Comparison of ENCODE assay signal across 7 cellular contexts in genomic region chr13:90868321-90868920, GRCh38.
DNase-seq lines count a peak whose midpoint lies in the region; ATAC-seq, FAIRE-seq and TF ChIP-seq lines count a peak whose summit lies in the region.

No MANE protein-coding gene starts in this region.

- ATAC-seq in HG02588 (IDR thresholded peaks at IDR 0.05; ENCODE audit: unreplicated experiment) (no peak), GM18873 (IDR thresholded peaks at IDR 0.05; ENCODE audit: low FRiP score, unreplicated experiment) (no peak)

- H3K4me3 Mint-ChIP-seq in osteocyte (ENCODE audit: unreplicated experiment): no peak overlapping the region

- FAIRE-seq in H54 (lab: Jason Lieb, UNC): no peak

- peak; percentile 33 for DNase-seq in GM03348 (ENCODE audit: low spot score)
- no peak for DNase-seq in LNCaP clone FGC (ENCODE audit: low read depth)
- no peak for DNase-seq in coronary artery (ENCODE audit: low spot score)
- DNase-seq in osteocyte (ENCODE audit: extremely low spot score, unreplicated experiment): no peak
- no peak for DNase-seq in H54 (ENCODE audit: insufficient read length, low spot score)

- H3K9me3 Mint-ChIP-seq in osteocyte (ENCODE audit: unreplicated experiment): no peaks in the 10 kb centered on the region

- no peak overlapping the region for H3K27ac Mint-ChIP-seq in osteocyte (ENCODE audit: unreplicated experiment)

- TF ChIP-seq CTCF in LNCaP clone FGC (IDR thresholded peaks at IDR 0.05; ENCODE audit: control insufficient read depth, extremely low read depth, insufficient read depth) (peak; percentile 52), coronary artery (IDR thresholded peaks at IDR 0.05) (peak; percentile 54), osteocyte (IDR thresholded peaks at IDR 0.05) (peak; percentile 81)

- H3K4me1 Mint-ChIP-seq in osteocyte (ENCODE audit: unreplicated experiment): peaks cover 3% of the 10 kb centered on the region

- H3K4me3 ChIP-seq in LNCaP clone FGC (ENCODE audit: low read depth, low read length) (no peak overlapping the region), coronary artery (no peak overlapping the region)

- no peak overlapping the region for H3K27ac ChIP-seq in coronary artery

- no peaks in the 10 kb centered on the region for H3K36me3 Mint-ChIP-seq in osteocyte (ENCODE audit: unreplicated experiment)

- TF ChIP-seq POLR2A in H54 (IDR thresholded peaks at IDR 0.05; ENCODE audit: low read depth, low read length): no peak

- peaks cover 2% of the 10 kb centered on the region for H3K27me3 Mint-ChIP-seq in osteocyte (ENCODE audit: unreplicated experiment)
